In the genomic region with DNA sequence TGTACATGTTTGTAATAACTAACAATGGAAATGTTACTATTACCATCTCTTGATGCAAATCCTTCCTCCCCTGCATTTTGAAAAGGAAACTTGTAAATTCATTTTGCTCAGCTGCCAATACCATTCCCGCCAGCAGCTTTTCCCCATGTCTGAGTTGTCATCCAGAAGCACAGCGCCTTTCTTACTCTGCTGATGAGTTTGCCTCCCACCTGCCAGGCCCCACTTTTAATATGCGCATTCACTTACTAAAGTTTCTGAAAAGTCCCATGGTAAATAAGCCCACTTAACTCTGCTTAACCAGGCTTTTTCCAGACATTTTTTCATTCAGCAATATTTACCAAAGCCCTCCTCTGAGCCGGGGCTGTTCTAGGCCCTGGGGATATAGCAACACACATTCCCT, we compare ENCODE assay signal across 2 cellular contexts.
TF ChIP-seq lines count a peak whose summit lies in the region.

No MANE protein-coding gene starts in this region.

TF ChIP-seq in GM23338, 12 proteins besides CTCF, POLR2A, EP300 and RAD21:
- TF ChIP-seq, protein P1, sequence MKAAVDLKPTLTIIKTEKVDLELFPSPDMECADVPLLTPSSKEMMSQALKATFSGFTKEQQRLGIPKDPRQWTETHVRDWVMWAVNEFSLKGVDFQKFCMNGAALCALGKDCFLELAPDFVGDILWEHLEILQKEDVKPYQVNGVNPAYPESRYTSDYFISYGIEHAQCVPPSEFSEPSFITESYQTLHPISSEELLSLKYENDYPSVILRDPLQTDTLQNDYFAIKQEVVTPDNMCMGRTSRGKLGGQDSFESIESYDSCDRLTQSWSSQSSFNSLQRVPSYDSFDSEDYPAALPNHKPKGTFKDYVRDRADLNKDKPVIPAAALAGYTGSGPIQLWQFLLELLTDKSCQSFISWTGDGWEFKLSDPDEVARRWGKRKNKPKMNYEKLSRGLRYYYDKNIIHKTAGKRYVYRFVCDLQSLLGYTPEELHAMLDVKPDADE (IDR thresholded peaks at IDR 0.05): no peak
- no peak for TF ChIP-seq JUNB (IDR thresholded peaks at IDR 0.05; ENCODE audit: unreplicated experiment)

TF ChIP-seq in H1, 55 proteins besides CTCF, POLR2A, EP300 and RAD21:
- TF ChIP-seq RNF2 (IDR thresholded peaks at IDR 0.05; ENCODE audit: borderline replicate concordance, low read depth, low read length, missing control alignments, poor library complexity, severe bottlenecking) (no peak), JUN (IDR thresholded peaks at IDR 0.05; ENCODE audit: low read depth, low read length) (no peak), EGR1 (IDR thresholded peaks at IDR 0.05; ENCODE audit: borderline replicate concordance, low read depth, low read length) (no peak), SIN3A (conservative IDR thresholded peaks at IDR 0.05 in 1 of 2, IDR thresholded peaks at IDR 0.05 in 1 of 2; ENCODE audit: low read depth in 1 of 2, low read length in 2 of 2) (no peak), CEBPB (IDR thresholded peaks at IDR 0.05; ENCODE audit: low read depth, low read length) (no peak), MAFK (IDR thresholded peaks at IDR 0.05; ENCODE audit: low read depth, low read length) (no peak), POLR2AphosphoS5 (IDR thresholded peaks at IDR 0.05; ENCODE audit: low read depth, low read length) (no peak), CBX5 (IDR thresholded peaks at IDR 0.05; ENCODE audit: low read depth, low read length) (no peak), KDM1A (IDR thresholded peaks at IDR 0.05; ENCODE audit: borderline replicate concordance, low read length) (no peak), BCL11A (IDR thresholded peaks at IDR 0.05; ENCODE audit: low read depth in 2 of 2, low read length in 2 of 2) (no peak), ZNF274 (IDR thresholded peaks at IDR 0.05; ENCODE audit: borderline replicate concordance, extremely low read depth, low read length) (no peak), NANOG (IDR thresholded peaks at IDR 0.05; ENCODE audit: insufficient read depth, low read depth, low read length, poor library complexity, severe bottlenecking) (no peak), TBP (IDR thresholded peaks at IDR 0.05; ENCODE audit: low read depth, low read length) (no peak), SRF (IDR thresholded peaks at IDR 0.05; ENCODE audit: low read depth, low read length) (no peak), JUND (IDR thresholded peaks at IDR 0.05; ENCODE audit: low read length) (no peak), BACH1 (IDR thresholded peaks at IDR 0.05; ENCODE audit: low read length) (no peak), SIX5 (IDR thresholded peaks at IDR 0.05; ENCODE audit: low read depth, low read length) (no peak), TAF1 (IDR thresholded peaks at IDR 0.05; ENCODE audit: low read depth, low read length) (no peak)
- TF ChIP-seq, protein P2, sequence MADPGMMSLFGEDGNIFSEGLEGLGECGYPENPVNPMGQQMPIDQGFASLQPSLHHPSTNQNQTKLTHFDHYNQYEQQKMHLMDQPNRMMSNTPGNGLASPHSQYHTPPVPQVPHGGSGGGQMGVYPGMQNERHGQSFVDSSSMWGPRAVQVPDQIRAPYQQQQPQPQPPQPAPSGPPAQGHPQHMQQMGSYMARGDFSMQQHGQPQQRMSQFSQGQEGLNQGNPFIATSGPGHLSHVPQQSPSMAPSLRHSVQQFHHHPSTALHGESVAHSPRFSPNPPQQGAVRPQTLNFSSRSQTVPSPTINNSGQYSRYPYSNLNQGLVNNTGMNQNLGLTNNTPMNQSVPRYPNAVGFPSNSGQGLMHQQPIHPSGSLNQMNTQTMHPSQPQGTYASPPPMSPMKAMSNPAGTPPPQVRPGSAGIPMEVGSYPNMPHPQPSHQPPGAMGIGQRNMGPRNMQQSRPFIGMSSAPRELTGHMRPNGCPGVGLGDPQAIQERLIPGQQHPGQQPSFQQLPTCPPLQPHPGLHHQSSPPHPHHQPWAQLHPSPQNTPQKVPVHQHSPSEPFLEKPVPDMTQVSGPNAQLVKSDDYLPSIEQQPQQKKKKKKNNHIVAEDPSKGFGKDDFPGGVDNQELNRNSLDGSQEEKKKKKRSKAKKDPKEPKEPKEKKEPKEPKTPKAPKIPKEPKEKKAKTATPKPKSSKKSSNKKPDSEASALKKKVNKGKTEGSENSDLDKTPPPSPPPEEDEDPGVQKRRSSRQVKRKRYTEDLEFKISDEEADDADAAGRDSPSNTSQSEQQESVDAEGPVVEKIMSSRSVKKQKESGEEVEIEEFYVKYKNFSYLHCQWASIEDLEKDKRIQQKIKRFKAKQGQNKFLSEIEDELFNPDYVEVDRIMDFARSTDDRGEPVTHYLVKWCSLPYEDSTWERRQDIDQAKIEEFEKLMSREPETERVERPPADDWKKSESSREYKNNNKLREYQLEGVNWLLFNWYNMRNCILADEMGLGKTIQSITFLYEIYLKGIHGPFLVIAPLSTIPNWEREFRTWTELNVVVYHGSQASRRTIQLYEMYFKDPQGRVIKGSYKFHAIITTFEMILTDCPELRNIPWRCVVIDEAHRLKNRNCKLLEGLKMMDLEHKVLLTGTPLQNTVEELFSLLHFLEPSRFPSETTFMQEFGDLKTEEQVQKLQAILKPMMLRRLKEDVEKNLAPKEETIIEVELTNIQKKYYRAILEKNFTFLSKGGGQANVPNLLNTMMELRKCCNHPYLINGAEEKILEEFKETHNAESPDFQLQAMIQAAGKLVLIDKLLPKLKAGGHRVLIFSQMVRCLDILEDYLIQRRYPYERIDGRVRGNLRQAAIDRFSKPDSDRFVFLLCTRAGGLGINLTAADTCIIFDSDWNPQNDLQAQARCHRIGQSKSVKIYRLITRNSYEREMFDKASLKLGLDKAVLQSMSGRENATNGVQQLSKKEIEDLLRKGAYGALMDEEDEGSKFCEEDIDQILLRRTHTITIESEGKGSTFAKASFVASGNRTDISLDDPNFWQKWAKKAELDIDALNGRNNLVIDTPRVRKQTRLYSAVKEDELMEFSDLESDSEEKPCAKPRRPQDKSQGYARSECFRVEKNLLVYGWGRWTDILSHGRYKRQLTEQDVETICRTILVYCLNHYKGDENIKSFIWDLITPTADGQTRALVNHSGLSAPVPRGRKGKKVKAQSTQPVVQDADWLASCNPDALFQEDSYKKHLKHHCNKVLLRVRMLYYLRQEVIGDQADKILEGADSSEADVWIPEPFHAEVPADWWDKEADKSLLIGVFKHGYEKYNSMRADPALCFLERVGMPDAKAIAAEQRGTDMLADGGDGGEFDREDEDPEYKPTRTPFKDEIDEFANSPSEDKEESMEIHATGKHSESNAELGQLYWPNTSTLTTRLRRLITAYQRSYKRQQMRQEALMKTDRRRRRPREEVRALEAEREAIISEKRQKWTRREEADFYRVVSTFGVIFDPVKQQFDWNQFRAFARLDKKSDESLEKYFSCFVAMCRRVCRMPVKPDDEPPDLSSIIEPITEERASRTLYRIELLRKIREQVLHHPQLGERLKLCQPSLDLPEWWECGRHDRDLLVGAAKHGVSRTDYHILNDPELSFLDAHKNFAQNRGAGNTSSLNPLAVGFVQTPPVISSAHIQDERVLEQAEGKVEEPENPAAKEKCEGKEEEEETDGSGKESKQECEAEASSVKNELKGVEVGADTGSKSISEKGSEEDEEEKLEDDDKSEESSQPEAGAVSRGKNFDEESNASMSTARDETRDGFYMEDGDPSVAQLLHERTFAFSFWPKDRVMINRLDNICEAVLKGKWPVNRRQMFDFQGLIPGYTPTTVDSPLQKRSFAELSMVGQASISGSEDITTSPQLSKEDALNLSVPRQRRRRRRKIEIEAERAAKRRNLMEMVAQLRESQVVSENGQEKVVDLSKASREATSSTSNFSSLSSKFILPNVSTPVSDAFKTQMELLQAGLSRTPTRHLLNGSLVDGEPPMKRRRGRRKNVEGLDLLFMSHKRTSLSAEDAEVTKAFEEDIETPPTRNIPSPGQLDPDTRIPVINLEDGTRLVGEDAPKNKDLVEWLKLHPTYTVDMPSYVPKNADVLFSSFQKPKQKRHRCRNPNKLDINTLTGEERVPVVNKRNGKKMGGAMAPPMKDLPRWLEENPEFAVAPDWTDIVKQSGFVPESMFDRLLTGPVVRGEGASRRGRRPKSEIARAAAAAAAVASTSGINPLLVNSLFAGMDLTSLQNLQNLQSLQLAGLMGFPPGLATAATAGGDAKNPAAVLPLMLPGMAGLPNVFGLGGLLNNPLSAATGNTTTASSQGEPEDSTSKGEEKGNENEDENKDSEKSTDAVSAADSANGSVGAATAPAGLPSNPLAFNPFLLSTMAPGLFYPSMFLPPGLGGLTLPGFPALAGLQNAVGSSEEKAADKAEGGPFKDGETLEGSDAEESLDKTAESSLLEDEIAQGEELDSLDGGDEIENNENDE (IDR thresholded peaks at IDR 0.05; ENCODE audit: insufficient replicate concordance, low read length): no peak
- TF ChIP-seq, protein P3, sequence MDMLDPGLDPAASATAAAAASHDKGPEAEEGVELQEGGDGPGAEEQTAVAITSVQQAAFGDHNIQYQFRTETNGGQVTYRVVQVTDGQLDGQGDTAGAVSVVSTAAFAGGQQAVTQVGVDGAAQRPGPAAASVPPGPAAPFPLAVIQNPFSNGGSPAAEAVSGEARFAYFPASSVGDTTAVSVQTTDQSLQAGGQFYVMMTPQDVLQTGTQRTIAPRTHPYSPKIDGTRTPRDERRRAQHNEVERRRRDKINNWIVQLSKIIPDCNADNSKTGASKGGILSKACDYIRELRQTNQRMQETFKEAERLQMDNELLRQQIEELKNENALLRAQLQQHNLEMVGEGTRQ (IDR thresholded peaks at IDR 0.05; ENCODE audit: low read length): no peak
TF ChIP-seq in H1: peak in this region for 0.
